31 cellular contexts compared by ENCODE assay signal in the genomic region with DNA sequence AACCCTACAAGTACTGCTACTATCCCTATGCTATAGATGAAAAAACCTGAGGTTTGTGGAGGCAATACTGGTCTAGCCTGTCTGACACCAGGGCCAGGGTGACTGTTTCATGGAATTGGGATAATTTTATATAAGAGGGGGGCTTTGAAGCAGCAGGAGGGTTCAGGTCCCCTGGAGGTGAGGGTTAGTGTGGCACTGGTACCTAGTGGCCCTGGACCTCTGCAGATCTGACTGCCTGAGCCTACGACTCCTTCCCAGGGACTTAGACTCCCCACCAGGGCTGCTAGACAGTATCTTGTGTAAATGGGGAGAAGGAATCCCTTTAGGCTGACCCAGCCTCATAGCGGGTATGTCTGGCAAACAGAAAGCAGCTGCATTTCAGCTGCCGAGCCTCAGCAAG. TPM values are rescaled to one million over a fixed set of nuclear protein-coding genes. Genes with fewer than 3 reads are reported as not detected.
"Had no signal": no experiment of that assay in that cellular context is flagged by ENCODE, and none has a peak within 500 bp of the region (broad histone marks: within the 10 kb centered on the region; RNA-seq: fewer than 3 reads in every experiment).

No MANE protein-coding gene starts in this region.

- H3K4me3 Mint-ChIP-seq: activated B cell treated with CpG ODN at 0.5 μM for 24 hours; activated CD8-positive, alpha-beta T cell treated with anti-CD3 and anti-CD28 coated beads for 36 hours; activated naive CD4-positive, alpha-beta T cell treated with anti-CD3 and anti-CD28 coated beads, Interleukin-2, amount 10 ng/mL, durations not matched to agents 7 days and 5 days; activated naive CD8-positive, alpha-beta T cell treated with anti-CD3 and anti-CD28 coated beads, Interleukin-2, amount 10 ng/mL, durations not matched to agents 7 days and 5 days; activated T-cell treated with anti-CD3 and anti-CD28 coated beads, Interleukin-2, amount 50 U/mL, for 4 hours; activated T-helper 17 cell treated with anti-CD3 and anti-CD28 coated beads, Interleukin-2, amount 50 U/mL, for 72 hours; brain; central memory CD8-positive, alpha-beta T cell; dendritic cell treated with granulocyte-macrophage colony-stimulating factor and Interleukin-4, amounts not matched to agents 40 ng/mL and 50 ng/mL, for 4 days; T-helper 17 cell; T-helper 2 cell treated with Interferon-gamma antibody and Interleukin-4, amounts not matched to agents 5 μg/mL and 100 μg/mL, for 36 hours had no signal

- H3K27me3 ChIP-seq: ascending aorta had no signal

- H3K4me1 Mint-ChIP-seq: activated naive CD4-positive, alpha-beta T cell treated with anti-CD3 and anti-CD28 coated beads, Interleukin-2, amount 10 ng/mL, durations not matched to agents 7 days and 5 days; activated naive CD8-positive, alpha-beta T cell treated with anti-CD3 and anti-CD28 coated beads, Interleukin-2, amount 10 ng/mL, durations not matched to agents 7 days and 5 days; activated T-helper 17 cell treated with anti-CD3 and anti-CD28 coated beads, Interleukin-2, amount 50 U/mL, for 72 hours; brain; central memory CD8-positive, alpha-beta T cell; T-helper 17 cell had no signal

- H3K27ac ChIP-seq: ascending aorta, coronary artery, dorsolateral prefrontal cortex, esophagus muscularis mucosa, foreskin keratinocyte, gastrocnemius medialis, WERI-Rb-1 had no signal

- H3K4me3 ChIP-seq: ascending aorta, coronary artery, dorsolateral prefrontal cortex, esophagus muscularis mucosa, gastrocnemius medialis had no signal

- DNase-seq: activated B cell treated with CpG ODN at 0.5 μM for 24 hours; activated CD4-positive, alpha-beta T cell treated with anti-CD3 and anti-CD28 coated beads for 48 hours; activated CD4-positive, alpha-beta T cell treated with anti-CD3 and anti-CD28 coated beads, Interleukin-2, amount 50 U/mL, for 1 hour; activated CD4-positive, alpha-beta T cell treated with anti-CD3 and anti-CD28 coated beads, Interleukin-2, amount 50 U/mL, for 48 hours; activated CD8-positive, alpha-beta memory T cell treated with anti-CD3 and anti-CD28 coated beads for 24 hours; activated CD8-positive, alpha-beta T cell treated with anti-CD3 and anti-CD28 coated beads for 36 hours; activated gamma-delta T cell; activated naive CD4-positive, alpha-beta T cell; activated naive CD4-positive, alpha-beta T cell treated with anti-CD3 and anti-CD28 coated beads, Interleukin-2, amount 10 ng/mL, durations not matched to agents 7 days and 5 days; activated naive CD8-positive, alpha-beta T cell treated with anti-CD3 and anti-CD28 coated beads, Interleukin-2, amount 10 ng/mL, durations not matched to agents 7 days and 5 days; activated T-cell treated with anti-CD3 and anti-CD28 coated beads, Interleukin-2, amount 50 U/mL, for 4 hours; dorsolateral prefrontal cortex; effector memory CD4-positive, alpha-beta T cell; erythroblast; foreskin keratinocyte; gastrocnemius medialis; glutamatergic neuron; T-helper 1 cell; T-helper 17 cell; T1000; WERI-Rb-1 had no signal

- H3K9me3 ChIP-seq: ascending aorta, esophagus muscularis mucosa, gastrocnemius medialis had no signal

- ATAC-seq: activated CD4-positive, CD25-positive, alpha-beta regulatory T cell treated with anti-CD3 and anti-CD28 coated beads, Interleukin-2, amount 50 U/mL, for 24 hours; activated CD8-positive, alpha-beta T cell treated with anti-CD3 and anti-CD28 coated beads for 36 hours; activated naive CD4-positive, alpha-beta T cell treated with anti-CD3 and anti-CD28 coated beads, Interleukin-2, amount 50 U/mL, for 72 hours; activated T-cell treated with anti-CD3 and anti-CD28 coated beads, Interleukin-2, amount 50 U/mL, for 4 hours; activated T-helper 17 cell treated with anti-CD3 and anti-CD28 coated beads, Interleukin-2, amount 50 U/mL, for 72 hours; foreskin keratinocyte; gastrocnemius medialis; T-helper 17 cell had no signal

- H3K27me3 Mint-ChIP-seq: activated B cell treated with CpG ODN at 0.5 μM for 24 hours; dendritic cell treated with granulocyte-macrophage colony-stimulating factor and Interleukin-4, amounts not matched to agents 40 ng/mL and 50 ng/mL, for 4 days had no signal

- H3K36me3 ChIP-seq: ascending aorta, esophagus muscularis mucosa, gastrocnemius medialis, WERI-Rb-1 had no signal

- H3K4me1 ChIP-seq: ascending aorta, esophagus muscularis mucosa, foreskin keratinocyte, gastrocnemius medialis had no signal

- H3K27ac Mint-ChIP-seq: activated B cell treated with CpG ODN at 0.5 μM for 24 hours; activated CD8-positive, alpha-beta T cell treated with anti-CD3 and anti-CD28 coated beads for 36 hours; activated naive CD4-positive, alpha-beta T cell treated with anti-CD3 and anti-CD28 coated beads, Interleukin-2, amount 10 ng/mL, durations not matched to agents 7 days and 5 days; activated naive CD4-positive, alpha-beta T cell treated with anti-CD3 and anti-CD28 coated beads, Interleukin-2, amount 50 U/mL, for 72 hours; activated naive CD8-positive, alpha-beta T cell treated with anti-CD3 and anti-CD28 coated beads, Interleukin-2, amount 10 ng/mL, durations not matched to agents 7 days and 5 days; activated T-helper 17 cell treated with anti-CD3 and anti-CD28 coated beads, Interleukin-2, amount 50 U/mL, for 72 hours; brain; dendritic cell treated with granulocyte-macrophage colony-stimulating factor and Interleukin-4, amounts not matched to agents 40 ng/mL and 50 ng/mL, for 4 days; T-helper 17 cell; T-helper 2 cell treated with Interferon-gamma antibody and Interleukin-4, amounts not matched to agents 5 μg/mL and 100 μg/mL, for 36 hours had no signal

- H3K36me3 Mint-ChIP-seq: activated naive CD4-positive, alpha-beta T cell treated with anti-CD3 and anti-CD28 coated beads, Interleukin-2, amount 10 ng/mL, durations not matched to agents 7 days and 5 days; activated naive CD4-positive, alpha-beta T cell treated with anti-CD3 and anti-CD28 coated beads, Interleukin-2, amount 50 U/mL, for 72 hours; activated naive CD8-positive, alpha-beta T cell treated with anti-CD3 and anti-CD28 coated beads, Interleukin-2, amount 10 ng/mL, durations not matched to agents 7 days and 5 days; brain had no signal

- H3K9me3 Mint-ChIP-seq: activated B cell treated with CpG ODN at 0.5 μM for 24 hours; activated CD8-positive, alpha-beta T cell treated with anti-CD3 and anti-CD28 coated beads for 36 hours; activated naive CD4-positive, alpha-beta T cell treated with anti-CD3 and anti-CD28 coated beads, Interleukin-2, amount 10 ng/mL, durations not matched to agents 7 days and 5 days; activated naive CD4-positive, alpha-beta T cell treated with anti-CD3 and anti-CD28 coated beads, Interleukin-2, amount 50 U/mL, for 72 hours; activated naive CD8-positive, alpha-beta T cell treated with anti-CD3 and anti-CD28 coated beads, Interleukin-2, amount 10 ng/mL, durations not matched to agents 7 days and 5 days; activated T-cell treated with anti-CD3 and anti-CD28 coated beads, Interleukin-2, amount 50 U/mL, for 4 hours; activated T-helper 17 cell treated with anti-CD3 and anti-CD28 coated beads, Interleukin-2, amount 50 U/mL, for 72 hours; brain; central memory CD8-positive, alpha-beta T cell; dendritic cell treated with granulocyte-macrophage colony-stimulating factor and Interleukin-4, amounts not matched to agents 40 ng/mL and 50 ng/mL, for 4 days; T-helper 2 cell treated with Interferon-gamma antibody and Interleukin-4, amounts not matched to agents 5 μg/mL and 100 μg/mL, for 36 hours had no signal

RNA-seq across cellular contexts. Expression of a gene that starts 6.8 kb away (rescaled TPM):
- polyA plus RNA-seq: foreskin keratinocyte had no signal
